Comparison of ENCODE assay signal across 25 cellular contexts in genomic region chr10:67921065-67921464, GRCh38.
"Had no signal": no experiment of that assay in that cellular context is flagged by ENCODE, and none has a peak within 500 bp of the region (broad histone marks: within the 10 kb centered on the region; RNA-seq: fewer than 3 reads in every experiment).

No MANE protein-coding gene starts in this region.

- H3K4me1 Mint-ChIP-seq: activated CD4-positive, alpha-beta T cell treated with anti-CD3 and anti-CD28 coated beads, Interleukin-2, amount 10 ng/mL, durations not matched to agents 7 days and 5 days; activated naive CD4-positive, alpha-beta T cell treated with anti-CD3 and anti-CD28 coated beads, Interleukin-2, amount 10 ng/mL, durations not matched to agents 7 days and 5 days; endodermal cell; natural killer cell; neural progenitor cell had no signal

- H3K4me2 ChIP-seq: neural progenitor cell had no signal

- DNase-seq: activated CD4-positive, alpha-beta T cell treated with anti-CD3 and anti-CD28 coated beads, Interleukin-2, amount 10 ng/mL, durations not matched to agents 7 days and 5 days; activated CD4-positive, CD25-positive, alpha-beta regulatory T cell treated with anti-CD3 and anti-CD28 coated beads, Interleukin-2, amount 50 U/mL, for 72 hours; activated effector memory CD4-positive, alpha-beta T cell treated with anti-CD3 and anti-CD28 coated beads, Interleukin-2, amount 50 U/mL, for 16 hours; activated naive CD4-positive, alpha-beta T cell treated with anti-CD3 and anti-CD28 coated beads, Interleukin-2, amount 10 ng/mL, durations not matched to agents 7 days and 5 days; activated T-cell treated with anti-CD3 and anti-CD28 coated beads for 4 hours; amygdala; caudate nucleus; cortex of kidney; endodermal cell; foreskin fibroblast; heart right ventricle; lower lobe of right lung; mesenchymal stem cell; natural killer cell; stimulated activated CD4-positive, alpha-beta T cell treated with anti-CD3 and anti-CD28 coated beads, Interleukin-15, amount 100 ng/mL, for 24 hours; stimulated activated CD4-positive, alpha-beta T cell treated with anti-CD3 and anti-CD28 coated beads, Interleukin-2, amount 100 ng/mL, for 48 hours; stimulated activated naive CD8-positive, alpha-beta T cell treated with anti-CD3 and anti-CD28 coated beads, Interleukin-15, Interleukin-2, amounts not matched to agents 100 U/mL and 50 U/mL, for 24 hours; SW 1271; T-helper 17 cell; T1000; trophoblast cell had no signal

- H3K4me3 ChIP-seq: heart right ventricle, lower lobe of right lung, neural progenitor cell, right atrium auricular region, thoracic aorta had no signal

- H3K27me3 Mint-ChIP-seq: activated CD4-positive, alpha-beta T cell treated with anti-CD3 and anti-CD28 coated beads, Interleukin-2, amount 10 ng/mL, durations not matched to agents 7 days and 5 days; activated naive CD4-positive, alpha-beta T cell treated with anti-CD3 and anti-CD28 coated beads, Interleukin-2, amount 10 ng/mL, durations not matched to agents 7 days and 5 days; T-helper 17 cell had no signal

- H3K27me3 ChIP-seq: heart right ventricle, neural progenitor cell, right atrium auricular region had no signal

- H3K4me3 Mint-ChIP-seq: activated CD4-positive, alpha-beta T cell treated with anti-CD3 and anti-CD28 coated beads, Interleukin-2, amount 10 ng/mL, durations not matched to agents 7 days and 5 days; activated naive CD4-positive, alpha-beta T cell treated with anti-CD3 and anti-CD28 coated beads, Interleukin-2, amount 10 ng/mL, durations not matched to agents 7 days and 5 days; activated T-helper 1 cell treated with anti-CD3 and anti-CD28 coated beads, Interleukin-12 subunit alpha, Interleukin-12 subunit beta, Interleukin-2, Interleukin-4 antibody, amounts not matched to agents 30 ng/mL and 10 ng/mL and 1 ng/mL, durations not matched to agents 14 hours and 24 hours and 36 hours; endodermal cell; natural killer cell; neural progenitor cell; T-helper 17 cell had no signal

- H3K9me3 ChIP-seq: heart right ventricle, lower lobe of right lung, right atrium auricular region, thoracic aorta had no signal

- H3K36me3 Mint-ChIP-seq: natural killer cell had no signal

- H2AFZ ChIP-seq: neural progenitor cell had no signal

- H3K27ac Mint-ChIP-seq: activated CD4-positive, alpha-beta T cell treated with anti-CD3 and anti-CD28 coated beads, Interleukin-2, amount 10 ng/mL, durations not matched to agents 7 days and 5 days; activated naive CD4-positive, alpha-beta T cell treated with anti-CD3 and anti-CD28 coated beads, Interleukin-2, amount 10 ng/mL, durations not matched to agents 7 days and 5 days; activated T-helper 1 cell treated with anti-CD3 and anti-CD28 coated beads, Interleukin-12 subunit alpha, Interleukin-12 subunit beta, Interleukin-2, Interleukin-4 antibody, amounts not matched to agents 30 ng/mL and 10 ng/mL and 1 ng/mL, durations not matched to agents 14 hours and 24 hours and 36 hours; endodermal cell; neural progenitor cell had no signal

- H3K9ac ChIP-seq: neural progenitor cell had no signal

- H3K4me1 ChIP-seq: heart right ventricle, lower lobe of right lung, neural progenitor cell, right atrium auricular region had no signal

- ATAC-seq: heart right ventricle; lower lobe of right lung; natural killer cell; stimulated activated naive CD8-positive, alpha-beta T cell treated with anti-CD3 and anti-CD28 coated beads, Interleukin-15, Interleukin-2, amounts not matched to agents 100 U/mL and 50 U/mL, for 24 hours; T-helper 17 cell had no signal

- H3K27ac ChIP-seq: heart right ventricle, lower lobe of right lung, neural progenitor cell, right atrium auricular region, thoracic aorta had no signal

- H3K9me3 Mint-ChIP-seq: activated CD4-positive, alpha-beta T cell treated with anti-CD3 and anti-CD28 coated beads, Interleukin-2, amount 10 ng/mL, durations not matched to agents 7 days and 5 days; activated naive CD4-positive, alpha-beta T cell treated with anti-CD3 and anti-CD28 coated beads, Interleukin-2, amount 10 ng/mL, durations not matched to agents 7 days and 5 days; activated T-helper 1 cell treated with anti-CD3 and anti-CD28 coated beads, Interleukin-12 subunit alpha, Interleukin-12 subunit beta, Interleukin-2, Interleukin-4 antibody, amounts not matched to agents 30 ng/mL and 10 ng/mL and 1 ng/mL, durations not matched to agents 14 hours and 24 hours and 36 hours; endodermal cell; natural killer cell; neural progenitor cell had no signal
